ENCODE assay signal across 14 cellular contexts in the genomic region with DNA sequence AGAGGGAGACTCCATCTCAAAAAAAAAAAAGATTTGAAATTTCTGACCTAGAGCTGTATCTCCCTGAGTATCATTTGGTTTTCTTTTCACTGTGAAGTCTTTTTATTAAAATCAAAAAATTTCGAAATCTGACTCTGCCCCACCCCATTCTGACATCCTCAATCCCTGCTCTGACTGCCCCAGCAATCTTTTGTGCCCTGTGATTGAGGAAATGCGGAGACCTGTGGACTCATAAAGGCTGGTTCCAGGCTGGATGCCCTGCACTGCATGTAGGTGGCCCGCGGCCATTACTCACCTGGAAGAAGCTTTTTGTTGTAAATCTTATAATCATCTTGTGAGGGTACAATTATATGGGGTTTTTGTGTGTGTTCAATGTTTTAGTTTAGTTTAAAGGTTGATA.
A peak's percentile ranks its signal among the peaks of the same experiment; 100 is the strongest.
DNase-seq lines count a peak whose midpoint lies in the region; ATAC-seq and TF ChIP-seq lines count a peak whose summit lies in the region.
"Had no signal": no experiment of that assay in that cellular context is flagged by ENCODE, and none has a peak within 500 bp of the region (broad histone marks: within the 10 kb centered on the region; RNA-seq: fewer than 3 reads in every experiment).

No MANE protein-coding gene starts in this region.

- intact Hi-C loops in Right ventricle myocardium inferior (cut with DNase I) (no loop called here), left colon (cut with DNase I, micrococcal nuclease) (no loop called here), sciatic nerve (cut with DNase I) (no loop called here)

- peaks cover 31% of the 10 kb centered on the region for H3K4me1 ChIP-seq in cardiac muscle cell (ENCODE audit: low read depth)
- H3K4me1 ChIP-seq: BLaER1 had no signal

- no peak for TF ChIP-seq CTCF in cardiac muscle cell (IDR thresholded peaks at IDR 0.05; ENCODE audit: low read depth, low read length)

- no peak overlapping the region for H3K4me3 ChIP-seq in cardiac muscle cell
- H3K4me3 ChIP-seq: BLaER1, GM23248 had no signal

- H3K27ac ChIP-seq in cardiac muscle cell = peak overlapping the region; percentile 79
- H3K27ac ChIP-seq: BLaER1, GM23248 had no signal

- no peaks in the 10 kb centered on the region for H3K9me3 ChIP-seq in cardiac muscle cell (ENCODE audit: low read depth)

- H3K27me3 ChIP-seq in cardiac muscle cell = no peaks in the 10 kb centered on the region
- H3K27me3 ChIP-seq: BLaER1 had no signal

- ATAC-seq in Right ventricle myocardium inferior (no peak), left colon (peak; percentile 99), sciatic nerve (peak; percentile 63), HG02588 (IDR thresholded peaks at IDR 0.05; ENCODE audit: unreplicated experiment) (no peak)

- H3K36me3 ChIP-seq in cardiac muscle cell = no peaks in the 10 kb centered on the region
- H3K36me3 ChIP-seq: BLaER1 had no signal

- no peak for DNase-seq in cardiac muscle cell (ENCODE audit: low read depth in 1 of 2, low spot score in 1 of 2)
- no peak for DNase-seq in Right ventricle myocardium inferior (ENCODE audit: missing footprints)
- peak; percentile 61 to 66 for DNase-seq in left colon
- DNase-seq in sciatic nerve (ENCODE audit: low spot score) = no peak
- no peak for DNase-seq in GM19240 (ENCODE audit: insufficient read length, low spot score)
- DNase-seq in cerebellar nuclear complex (lab: John Stamatoyannopoulos, UW) = no peak
- DNase-seq: 8988T; AML-193; CD8-positive, alpha-beta memory T cell; DMS53; GF-D8; GM23248 had no signal

Comparison
In these comparisons a context has a peak if more than half of its experiments do, and no peak if none do; other contexts are left out.
1. DNase-seq: peak in left colon (2 of 2); none in cardiac muscle cell (0 of 2), Right ventricle myocardium inferior (single experiment), sciatic nerve (single experiment), GM19240 (single experiment) and cerebellar nuclear complex (0 of 2).
2. ATAC-seq: peak in left colon (single experiment) and sciatic nerve (single experiment); none in Right ventricle myocardium inferior (single experiment) and HG02588 (single experiment).